In genomic region chr6:154703094-154703493, GRCh38 we compare ENCODE assay signal across 1 cellular context.
TF ChIP-seq lines count a peak whose summit lies in the region.

No MANE protein-coding gene starts in this region.

TF ChIP-seq in H1, 55 proteins besides CTCF, POLR2A, EP300 and RAD21:
- TF ChIP-seq TEAD4 (IDR thresholded peaks at IDR 0.05; ENCODE audit: low read depth, low read length) (peak; percentile 25; the same call in 1 of the 2 replicates), BCL11A (IDR thresholded peaks at IDR 0.05; ENCODE audit: low read depth in 2 of 2, low read length in 2 of 2) (no peak)
